ENCODE assay signal across 18 cellular contexts in genomic region chr16:19858006-19858653, GRCh38. TPM values are rescaled to one million over a fixed set of nuclear protein-coding genes. Genes with fewer than 3 reads are reported as not detected.
DNase-seq lines count a peak whose midpoint lies in the region; TF ChIP-seq lines count a peak whose summit lies in the region.
"Had no signal": no experiment of that assay in that cellular context is flagged by ENCODE, and none has a peak within 500 bp of the region (broad histone marks: within the 10 kb centered on the region; RNA-seq: fewer than 3 reads in every experiment).

No MANE protein-coding gene starts in this region.

- peak overlapping the region; percentile 28 for H3K4me2 ChIP-seq in neural progenitor cell

- H3K9me3 Mint-ChIP-seq in neural progenitor cell, result no peaks in the 10 kb centered on the region
- H3K9me3 Mint-ChIP-seq: activated CD8-positive, alpha-beta T cell treated with anti-CD3 and anti-CD28 coated beads for 36 hours; activated T-cell treated with anti-CD3 and anti-CD28 coated beads, Interleukin-2, amount 50 U/mL, for 72 hours had no signal

- no peak overlapping the region for H2AFZ ChIP-seq in neural progenitor cell (replicated peaks)
- H2AFZ ChIP-seq: GM23248 had no signal

- peak overlapping the region; percentile 8 for H3K4me3 Mint-ChIP-seq in neural progenitor cell
- H3K4me3 Mint-ChIP-seq: activated CD8-positive, alpha-beta T cell treated with anti-CD3 and anti-CD28 coated beads for 36 hours; activated naive CD8-positive, alpha-beta T cell; activated T-cell treated with anti-CD3 and anti-CD28 coated beads, Interleukin-2, amount 50 U/mL, for 72 hours had no signal

- H3K36me3 Mint-ChIP-seq in neural progenitor cell, result peaks cover 37% of the 10 kb centered on the region
- H3K36me3 Mint-ChIP-seq: activated naive CD8-positive, alpha-beta T cell had no signal

- DNase-seq in NCI-H2227 (lab: John Stamatoyannopoulos, UW; ENCODE audit: unreplicated experiment), result peak; percentile 81
- DNase-seq in neural progenitor cell (ENCODE audit: low spot score), result no peak
- no peak for DNase-seq in NCI-H1436 treated with DMSO at 0.1 percent for 48 hours (lab: John Stamatoyannopoulos, UW)
- no peak for DNase-seq in putamen (ENCODE audit: low spot score)
- DNase-seq in midbrain (lab: John Stamatoyannopoulos, UW), result no peak
- DNase-seq: activated CD8-positive, alpha-beta T cell treated with anti-CD3 and anti-CD28 coated beads for 36 hours; activated T-cell treated with anti-CD3 and anti-CD28 coated beads, Interleukin-2, amount 50 U/mL, for 72 hours; COR-L47; erythroblast; GM23248; NCI-H2081 treated with DMSO at 0.1 percent for 48 hours; NK-92 treated with Interleukin-12 subunit alpha and Interleukin-12 subunit beta, amount 100 ng/mL, for 24 hours; RPMI8226; stimulated activated CD4-positive, alpha-beta T cell treated with anti-CD3 and anti-CD28 coated beads, Interleukin-2, amount 100 ng/mL, for 24 hours had no signal

- peak overlapping the region; percentile 9 for H3K27ac ChIP-seq in HUES48 (ENCODE audit: low read depth, low read length)
- H3K27ac ChIP-seq in cingulate gyrus (ENCODE audit: low read depth, low read length), result peak overlapping the region; percentile 58
- no peak overlapping the region for H3K27ac ChIP-seq in neural progenitor cell
- H3K27ac ChIP-seq: GM23248, suprapubic skin had no signal

- peak overlapping the region; percentile 26 for H3K27ac Mint-ChIP-seq in neural progenitor cell
- H3K27ac Mint-ChIP-seq: activated CD8-positive, alpha-beta T cell treated with anti-CD3 and anti-CD28 coated beads for 36 hours; activated naive CD8-positive, alpha-beta T cell; activated T-cell treated with anti-CD3 and anti-CD28 coated beads, Interleukin-2, amount 50 U/mL, for 72 hours had no signal

- H3K9ac ChIP-seq in HUES48 (ENCODE audit: low read depth, low read length) (no peak overlapping the region), neural progenitor cell (no peak overlapping the region)
- H3K9ac ChIP-seq: GM23248 had no signal

- H3K79me2 ChIP-seq in neural progenitor cell (ENCODE audit: low read depth), result peaks cover 33% of the 10 kb centered on the region

- H3K4me3 ChIP-seq in HUES48 (ENCODE audit: low read depth, low read length) (no peak overlapping the region), neural progenitor cell (no peak overlapping the region)
- H3K4me3 ChIP-seq: GM23248, suprapubic skin had no signal

- H3K27me3 ChIP-seq in HUES48 (ENCODE audit: control insufficient read depth, insufficient read depth, low read length) (no peaks in the 10 kb centered on the region), neural progenitor cell (no peaks in the 10 kb centered on the region)
- H3K27me3 ChIP-seq: suprapubic skin had no signal

- peaks cover 82% of the 10 kb centered on the region for H3K4me1 Mint-ChIP-seq in neural progenitor cell

- peaks cover 6% of the 10 kb centered on the region for H4K20me1 ChIP-seq in neural progenitor cell (ENCODE audit: low read depth)

- H3F3A ChIP-seq in neural progenitor cell (ENCODE audit: low read depth), result peaks cover 75% of the 10 kb centered on the region

- no peak for TF ChIP-seq CTCF in neural progenitor cell (IDR thresholded peaks at IDR 0.05)

- H3K9me3 ChIP-seq in HUES48 (ENCODE audit: control insufficient read depth, insufficient read depth, low read length) (no peaks in the 10 kb centered on the region), neural progenitor cell (ENCODE audit: low read depth) (no peaks in the 10 kb centered on the region)
- H3K9me3 ChIP-seq: suprapubic skin had no signal

- peaks cover 2% of the 10 kb centered on the region for H3K27me3 Mint-ChIP-seq in neural progenitor cell (ENCODE audit: insufficient read depth, low read depth)
- H3K27me3 Mint-ChIP-seq: activated CD8-positive, alpha-beta T cell treated with anti-CD3 and anti-CD28 coated beads for 36 hours; activated naive CD8-positive, alpha-beta T cell had no signal

- H3K4me1 ChIP-seq in HUES48 (ENCODE audit: control insufficient read depth, insufficient read depth, low read length) (peaks cover 85% of the 10 kb centered on the region), neural progenitor cell (peaks cover 69% of the 10 kb centered on the region)
- H3K4me1 ChIP-seq: suprapubic skin had no signal

- H3K36me3 ChIP-seq in HUES48 (ENCODE audit: control insufficient read depth, insufficient read depth, low read length) (peaks cover 48% of the 10 kb centered on the region), neural progenitor cell (no peaks in the 10 kb centered on the region)
- H3K36me3 ChIP-seq: suprapubic skin had no signal

RNA-seq across cellular contexts. Expression of gene GPRC5B, which starts 26.5 kb away (rescaled TPM):
- total RNA-seq in neural progenitor cell (ENCODE audit: low replicate concordance), result 21.1 and 32.2 TPM in 2 replicates
- total RNA-seq: activated CD8-positive, alpha-beta T cell treated with anti-CD3 and anti-CD28 coated beads for 36 hours; GM23248 had no signal
